In the genomic region with DNA sequence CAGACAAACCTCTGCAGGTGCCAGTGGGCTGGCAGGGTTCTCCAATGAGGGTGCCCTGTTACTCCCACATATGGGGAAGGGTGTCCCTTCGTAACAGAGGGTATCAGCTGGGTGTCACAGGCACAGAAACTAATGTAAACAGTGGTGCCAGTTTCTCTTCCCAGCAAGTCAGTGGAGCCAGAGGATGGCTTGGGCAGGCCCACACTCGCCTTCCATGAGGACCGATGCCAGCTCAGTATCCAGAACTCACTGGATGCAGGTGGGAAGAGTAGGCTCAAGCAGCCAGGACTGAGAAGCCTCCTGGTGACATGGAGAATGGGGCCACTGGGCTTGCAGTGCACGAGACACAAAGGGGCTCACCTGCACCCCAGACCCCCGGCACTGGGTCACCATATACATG, we compare ENCODE assay signal across 18 cellular contexts. TPM values are rescaled to one million over a fixed set of nuclear protein-coding genes. Genes with fewer than 3 reads are reported as not detected.
A peak's percentile ranks its signal among the peaks of the same experiment; 100 is the strongest.
DNase-seq lines count a peak whose midpoint lies in the region; ATAC-seq and TF ChIP-seq lines count a peak whose summit lies in the region.
"Had no signal": no experiment of that assay in that cellular context is flagged by ENCODE, and none has a peak within 500 bp of the region (broad histone marks: within the 10 kb centered on the region; RNA-seq: fewer than 3 reads in every experiment).

No MANE protein-coding gene starts in this region.

- H3K36me3 Mint-ChIP-seq in effector memory CD8-positive, alpha-beta T cell (ENCODE audit: insufficient read depth): no peaks in the 10 kb centered on the region
- no peaks in the 10 kb centered on the region for H3K36me3 Mint-ChIP-seq in activated CD4-positive, alpha-beta memory T cell treated with anti-CD3 and anti-CD28 coated beads, Interleukin-2, amount 10 ng/mL, durations not matched to agents 7 days and 5 days (ENCODE audit: low read depth)
- H3K36me3 Mint-ChIP-seq: CD4-positive, CD25-positive, alpha-beta regulatory T cell had no signal

- H3K27me3 Mint-ChIP-seq in effector memory CD8-positive, alpha-beta T cell: peaks cover 34 to 57% of the 10 kb centered on the region in 2 donors
- H3K27me3 Mint-ChIP-seq in activated CD4-positive, alpha-beta memory T cell treated with anti-CD3 and anti-CD28 coated beads, Interleukin-2, amount 10 ng/mL, durations not matched to agents 7 days and 5 days: peaks cover 3% of the 10 kb centered on the region

- no peak for TF ChIP-seq CTCF in RWPE1 (conservative IDR thresholded peaks at IDR 0.05; ENCODE audit: low read depth)

- POLR2A ChIA-PET in RWPE1 (lab: Yijun Ruan, JAX; ENCODE audit: low non-redundant PET): interaction anchor here (0.6 kb wide), 1 partner anchor 1445 kb away, joined by 3 read pairs; no protein-coding TSS in a partner anchor
- POLR2A ChIA-PET in activated CD4-positive, alpha-beta memory T cell treated with anti-CD3 and anti-CD28 coated beads, Interleukin-2, amount 10 ng/mL, durations not matched to agents 7 days and 5 days (lab: Charles Lee): no interaction called here

- ATAC-seq in left lobe of liver: no peak
- no peak for ATAC-seq in effector memory CD8-positive, alpha-beta T cell (replicated peaks)

- H3K9me3 Mint-ChIP-seq in effector memory CD8-positive, alpha-beta T cell: no peaks in the 10 kb centered on the region
- no peaks in the 10 kb centered on the region for H3K9me3 Mint-ChIP-seq in activated CD4-positive, alpha-beta memory T cell treated with anti-CD3 and anti-CD28 coated beads, Interleukin-2, amount 10 ng/mL, durations not matched to agents 7 days and 5 days
- H3K9me3 Mint-ChIP-seq: CD4-positive, CD25-positive, alpha-beta regulatory T cell had no signal

- H3K27ac Mint-ChIP-seq in effector memory CD8-positive, alpha-beta T cell: no peak overlapping the region
- no peak overlapping the region for H3K27ac Mint-ChIP-seq in activated CD4-positive, alpha-beta memory T cell treated with anti-CD3 and anti-CD28 coated beads, Interleukin-2, amount 10 ng/mL, durations not matched to agents 7 days and 5 days
- H3K27ac Mint-ChIP-seq: B cell; CD4-positive, CD25-positive, alpha-beta regulatory T cell had no signal

- no peak overlapping the region for H3K4me3 Mint-ChIP-seq in effector memory CD8-positive, alpha-beta T cell
- no peak overlapping the region for H3K4me3 Mint-ChIP-seq in activated CD4-positive, alpha-beta memory T cell treated with anti-CD3 and anti-CD28 coated beads, Interleukin-2, amount 10 ng/mL, durations not matched to agents 7 days and 5 days
- H3K4me3 Mint-ChIP-seq: B cell; CD4-positive, CD25-positive, alpha-beta regulatory T cell had no signal

- no peaks in the 10 kb centered on the region for H3K4me1 Mint-ChIP-seq in effector memory CD8-positive, alpha-beta T cell (ENCODE audit: low read depth in 2 of 2)
- no peaks in the 10 kb centered on the region for H3K4me1 Mint-ChIP-seq in activated CD4-positive, alpha-beta memory T cell treated with anti-CD3 and anti-CD28 coated beads, Interleukin-2, amount 10 ng/mL, durations not matched to agents 7 days and 5 days
- H3K4me1 Mint-ChIP-seq: B cell; CD4-positive, CD25-positive, alpha-beta regulatory T cell had no signal

- CTCF ChIA-PET in RWPE1 (lab: Yijun Ruan, JAX): interaction anchor here (0.5 kb wide), 2 partner anchors 25 to 398 kb away, joined by 3 to 6 read pairs; no protein-coding TSS in a partner anchor
- CTCF ChIA-PET in activated CD4-positive, alpha-beta memory T cell treated with anti-CD3 and anti-CD28 coated beads, Interleukin-2, amount 10 ng/mL, durations not matched to agents 7 days and 5 days (lab: Charles Lee): no interaction called here

- DNase-seq in DMS 273 (lab: John Stamatoyannopoulos, UW; ENCODE audit: unreplicated experiment): peak; percentile 15
- no peak for DNase-seq in DMS 273 treated with DMSO at 0.1 percent for 48 hours (lab: John Stamatoyannopoulos, UW)
- DNase-seq in NCI-H1694 (lab: John Stamatoyannopoulos, UW): peak; percentile 24
- DNase-seq in RWPE1 (ENCODE audit: low spot score): peak; percentile 48
- peak; percentile 27 for DNase-seq in left lobe of liver (ENCODE audit: low spot score)
- DNase-seq in effector memory CD8-positive, alpha-beta T cell: no peak
- DNase-seq in activated CD4-positive, alpha-beta memory T cell treated with anti-CD3 and anti-CD28 coated beads, Interleukin-2, amount 10 ng/mL, durations not matched to agents 7 days and 5 days: no peak
- no peak for DNase-seq in NCI-H128 (lab: John Stamatoyannopoulos, UW; ENCODE audit: unreplicated experiment)
- DNase-seq: CD4-positive, CD25-positive, alpha-beta regulatory T cell; GOT3; KBM-7; NCI-H1048; NCI-H187; NCI-H524 treated with DMSO at 0.1 percent for 48 hours; OCI-M1; SW 1271 had no signal

- H3K27ac ChIP-seq in RWPE1: no peak overlapping the region
- H3K27ac ChIP-seq: 22Rv1 had no signal

RNA-seq across cellular contexts. Expression of a gene that starts 30.4 kb away (rescaled TPM):
- total RNA-seq in left lobe of liver: not detected
- not detected for total RNA-seq in activated CD4-positive, alpha-beta memory T cell treated with anti-CD3 and anti-CD28 coated beads, Interleukin-2, amount 10 ng/mL, durations not matched to agents 7 days and 5 days

Comparison
In these comparisons a context has a peak if more than half of its experiments do, and no peak if none do; other contexts are left out.
1. DNase-seq: peak in DMS 273 (single experiment), NCI-H1694 (single experiment), RWPE1 (single experiment) and left lobe of liver (single experiment); none in DMS 273 treated with DMSO at 0.1 percent for 48 hours (single experiment), effector memory CD8-positive, alpha-beta T cell (0 of 3), activated CD4-positive, alpha-beta memory T cell treated with anti-CD3 and anti-CD28 coated beads, Interleukin-2, amount 10 ng/mL, durations not matched to agents 7 days and 5 days (single experiment) and NCI-H128 (single experiment).